Comparison of ENCODE assay signal across 10 cellular contexts in the genomic region with DNA sequence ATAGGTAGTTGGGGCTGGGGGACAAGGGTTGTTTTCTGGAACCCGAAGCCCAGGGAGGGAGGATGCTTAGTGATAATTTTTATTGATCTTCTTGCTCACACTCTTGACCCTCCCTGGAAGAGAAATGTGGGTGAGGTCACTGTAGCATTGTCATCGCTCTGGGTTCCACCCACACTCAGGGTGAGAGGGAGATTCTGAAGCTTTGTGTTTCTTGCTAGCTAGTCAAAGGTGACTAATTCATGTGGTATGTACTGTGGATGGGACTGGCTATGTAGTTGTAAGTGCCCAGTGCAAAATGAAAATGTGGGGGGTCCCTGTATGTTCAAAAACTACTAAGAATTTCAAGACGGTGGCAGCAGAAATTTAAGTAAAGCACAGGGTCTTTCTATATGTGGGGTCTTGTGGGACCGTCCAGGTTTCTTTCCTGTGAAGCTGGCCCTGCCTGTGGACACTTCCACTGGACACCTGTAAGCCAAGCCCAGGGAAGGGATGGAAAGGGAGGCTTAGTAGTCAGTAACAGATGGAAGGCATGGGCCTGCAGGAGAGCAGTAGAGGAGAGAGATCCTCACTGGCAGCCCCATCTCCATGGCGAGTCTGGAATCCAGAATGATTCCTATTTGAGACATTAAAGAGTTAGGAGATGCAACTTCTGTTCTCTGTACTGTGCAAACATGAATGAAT.
DNase-seq lines count a peak whose midpoint lies in the region; ATAC-seq and TF ChIP-seq lines count a peak whose summit lies in the region.
"Had no signal": no experiment of that assay in that cellular context is flagged by ENCODE, and none has a peak within 500 bp of the region (broad histone marks: within the 10 kb centered on the region; RNA-seq: fewer than 3 reads in every experiment).

No MANE protein-coding gene starts in this region.

- no peak for ATAC-seq in GM18517 (IDR thresholded peaks at IDR 0.05; ENCODE audit: unreplicated experiment)
- ATAC-seq in HG03045 (IDR thresholded peaks at IDR 0.05; ENCODE audit: unreplicated experiment), result no peak
- ATAC-seq in HG03139 (IDR thresholded peaks at IDR 0.05; ENCODE audit: unreplicated experiment), result no peak

- H3K79me2 ChIP-seq in ACC112 (ENCODE audit: control insufficient read depth, insufficient read depth, low read length, unreplicated experiment), result no peaks in the 10 kb centered on the region

- no peak overlapping the region for H3K27ac ChIP-seq in ACC112 (ENCODE audit: low read depth, low read length)
- H3K27ac ChIP-seq: skin epidermis had no signal

- H3K4me1 ChIP-seq in ACC112 (ENCODE audit: control insufficient read depth, insufficient read depth, low read length, unreplicated experiment), result peaks cover 13% of the 10 kb centered on the region

- DNase-seq in HFF-Myc (ENCODE audit: extremely low read depth, low read depth) (peak; percentile 55), amniotic stem cell (lab: John Stamatoyannopoulos, UW) (peak; percentile 54), iPS-NIHi11 (ENCODE audit: low spot score) (peak; percentile 57), DMS 273 treated with DMSO at 0.1 percent for 48 hours (lab: John Stamatoyannopoulos, UW) (no peak)
- DNase-seq: NCI-H2107 had no signal

- peaks cover 15% of the 10 kb centered on the region for H3K27me3 ChIP-seq in ACC112 (ENCODE audit: insufficient read depth, low read length)

- H3K4me3 ChIP-seq in ACC112 (ENCODE audit: low read depth, low read length) (no peak overlapping the region; the same call in 1 of the 2 replicates), HFF-Myc (replicated peaks; ENCODE audit: low read depth, low read length) (no peak overlapping the region)
- H3K4me3 ChIP-seq: skin epidermis had no signal

- no peak for TF ChIP-seq CTCF in HFF-Myc (IDR thresholded peaks at IDR 0.05; ENCODE audit: low read depth, low read length, missing control alignments)

- H3K36me3 ChIP-seq in ACC112 (ENCODE audit: insufficient read depth, low read length), result no peaks in the 10 kb centered on the region

- H2AFZ ChIP-seq in ACC112 (ENCODE audit: low read length, unreplicated experiment), result peak overlapping the region; percentile 1
